2 cellular contexts compared by ENCODE assay signal in the genomic region with DNA sequence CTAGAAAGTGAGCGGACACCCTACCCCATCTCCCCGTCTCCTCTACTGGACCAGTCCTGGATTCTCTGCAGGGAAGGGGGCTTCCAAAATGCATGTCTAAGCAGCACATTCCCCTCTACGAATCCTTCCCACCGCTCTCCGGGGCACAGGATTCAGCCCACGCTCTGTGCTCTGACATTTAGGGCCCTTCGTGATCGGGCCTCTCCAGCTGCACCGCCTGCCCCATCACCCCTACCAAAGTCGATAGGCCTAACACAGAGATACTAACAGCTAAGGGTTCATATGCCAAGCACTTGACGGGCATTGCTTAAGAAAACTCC.
TF ChIP-seq lines count a peak whose summit lies in the region.

No MANE protein-coding gene starts in this region.

TF ChIP-seq in SK-N-SH, 30 proteins besides CTCF, POLR2A, EP300 and RAD21 (continued from another document):
- TF ChIP-seq, protein P1, sequence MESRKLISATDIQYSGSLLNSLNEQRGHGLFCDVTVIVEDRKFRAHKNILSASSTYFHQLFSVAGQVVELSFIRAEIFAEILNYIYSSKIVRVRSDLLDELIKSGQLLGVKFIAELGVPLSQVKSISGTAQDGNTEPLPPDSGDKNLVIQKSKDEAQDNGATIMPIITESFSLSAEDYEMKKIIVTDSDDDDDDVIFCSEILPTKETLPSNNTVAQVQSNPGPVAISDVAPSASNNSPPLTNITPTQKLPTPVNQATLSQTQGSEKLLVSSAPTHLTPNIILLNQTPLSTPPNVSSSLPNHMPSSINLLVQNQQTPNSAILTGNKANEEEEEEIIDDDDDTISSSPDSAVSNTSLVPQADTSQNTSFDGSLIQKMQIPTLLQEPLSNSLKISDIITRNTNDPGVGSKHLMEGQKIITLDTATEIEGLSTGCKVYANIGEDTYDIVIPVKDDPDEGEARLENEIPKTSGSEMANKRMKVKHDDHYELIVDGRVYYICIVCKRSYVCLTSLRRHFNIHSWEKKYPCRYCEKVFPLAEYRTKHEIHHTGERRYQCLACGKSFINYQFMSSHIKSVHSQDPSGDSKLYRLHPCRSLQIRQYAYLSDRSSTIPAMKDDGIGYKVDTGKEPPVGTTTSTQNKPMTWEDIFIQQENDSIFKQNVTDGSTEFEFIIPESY (IDR thresholded peaks at IDR 0.05; ENCODE audit: borderline replicate concordance, low read depth), result no peak
- TF ChIP-seq MXI1 (IDR thresholded peaks at IDR 0.05; ENCODE audit: low read depth, low read length) (no peak), RCOR1 (IDR thresholded peaks at IDR 0.05; ENCODE audit: low read length) (no peak), FOXJ3 (CRISPR knock-in tag; IDR thresholded peaks at IDR 0.05) (no peak), TEAD4 (IDR thresholded peaks at IDR 0.05; ENCODE audit: borderline replicate concordance, insufficient read depth) (no peak), RFX5 (IDR thresholded peaks at IDR 0.05; ENCODE audit: low read length) (no peak), GATA2 (CRISPR knock-in tag; IDR thresholded peaks at IDR 0.05) (no peak), NRF1 (IDR thresholded peaks at IDR 0.05; ENCODE audit: low read depth, low read length) (no peak), ELF1 (IDR thresholded peaks at IDR 0.05) (no peak), GABPA (IDR thresholded peaks at IDR 0.05; ENCODE audit: low read depth) (no peak)
- TF ChIP-seq, protein P2, sequence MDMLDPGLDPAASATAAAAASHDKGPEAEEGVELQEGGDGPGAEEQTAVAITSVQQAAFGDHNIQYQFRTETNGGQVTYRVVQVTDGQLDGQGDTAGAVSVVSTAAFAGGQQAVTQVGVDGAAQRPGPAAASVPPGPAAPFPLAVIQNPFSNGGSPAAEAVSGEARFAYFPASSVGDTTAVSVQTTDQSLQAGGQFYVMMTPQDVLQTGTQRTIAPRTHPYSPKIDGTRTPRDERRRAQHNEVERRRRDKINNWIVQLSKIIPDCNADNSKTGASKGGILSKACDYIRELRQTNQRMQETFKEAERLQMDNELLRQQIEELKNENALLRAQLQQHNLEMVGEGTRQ (IDR thresholded peaks at IDR 0.05; ENCODE audit: borderline replicate concordance, low read depth, low read length), result no peak
- TF ChIP-seq, protein P3, sequence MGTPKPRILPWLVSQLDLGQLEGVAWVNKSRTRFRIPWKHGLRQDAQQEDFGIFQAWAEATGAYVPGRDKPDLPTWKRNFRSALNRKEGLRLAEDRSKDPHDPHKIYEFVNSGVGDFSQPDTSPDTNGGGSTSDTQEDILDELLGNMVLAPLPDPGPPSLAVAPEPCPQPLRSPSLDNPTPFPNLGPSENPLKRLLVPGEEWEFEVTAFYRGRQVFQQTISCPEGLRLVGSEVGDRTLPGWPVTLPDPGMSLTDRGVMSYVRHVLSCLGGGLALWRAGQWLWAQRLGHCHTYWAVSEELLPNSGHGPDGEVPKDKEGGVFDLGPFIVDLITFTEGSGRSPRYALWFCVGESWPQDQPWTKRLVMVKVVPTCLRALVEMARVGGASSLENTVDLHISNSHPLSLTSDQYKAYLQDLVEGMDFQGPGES (IDR thresholded peaks at IDR 0.05; ENCODE audit: low read depth, low read length), result no peak
- TF ChIP-seq, protein P4, sequence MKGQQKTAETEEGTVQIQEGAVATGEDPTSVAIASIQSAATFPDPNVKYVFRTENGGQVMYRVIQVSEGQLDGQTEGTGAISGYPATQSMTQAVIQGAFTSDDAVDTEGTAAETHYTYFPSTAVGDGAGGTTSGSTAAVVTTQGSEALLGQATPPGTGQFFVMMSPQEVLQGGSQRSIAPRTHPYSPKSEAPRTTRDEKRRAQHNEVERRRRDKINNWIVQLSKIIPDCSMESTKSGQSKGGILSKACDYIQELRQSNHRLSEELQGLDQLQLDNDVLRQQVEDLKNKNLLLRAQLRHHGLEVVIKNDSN (IDR thresholded peaks at IDR 0.05; ENCODE audit: borderline replicate concordance, low read depth), result no peak
- TF ChIP-seq, protein P5, sequence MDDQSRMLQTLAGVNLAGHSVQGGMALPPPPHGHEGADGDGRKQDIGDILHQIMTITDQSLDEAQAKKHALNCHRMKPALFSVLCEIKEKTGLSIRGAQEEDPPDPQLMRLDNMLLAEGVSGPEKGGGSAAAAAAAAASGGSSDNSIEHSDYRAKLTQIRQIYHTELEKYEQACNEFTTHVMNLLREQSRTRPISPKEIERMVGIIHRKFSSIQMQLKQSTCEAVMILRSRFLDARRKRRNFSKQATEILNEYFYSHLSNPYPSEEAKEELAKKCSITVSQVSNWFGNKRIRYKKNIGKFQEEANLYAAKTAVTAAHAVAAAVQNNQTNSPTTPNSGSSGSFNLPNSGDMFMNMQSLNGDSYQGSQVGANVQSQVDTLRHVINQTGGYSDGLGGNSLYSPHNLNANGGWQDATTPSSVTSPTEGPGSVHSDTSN (IDR thresholded peaks at IDR 0.05), result no peak
- TF ChIP-seq, protein P6, sequence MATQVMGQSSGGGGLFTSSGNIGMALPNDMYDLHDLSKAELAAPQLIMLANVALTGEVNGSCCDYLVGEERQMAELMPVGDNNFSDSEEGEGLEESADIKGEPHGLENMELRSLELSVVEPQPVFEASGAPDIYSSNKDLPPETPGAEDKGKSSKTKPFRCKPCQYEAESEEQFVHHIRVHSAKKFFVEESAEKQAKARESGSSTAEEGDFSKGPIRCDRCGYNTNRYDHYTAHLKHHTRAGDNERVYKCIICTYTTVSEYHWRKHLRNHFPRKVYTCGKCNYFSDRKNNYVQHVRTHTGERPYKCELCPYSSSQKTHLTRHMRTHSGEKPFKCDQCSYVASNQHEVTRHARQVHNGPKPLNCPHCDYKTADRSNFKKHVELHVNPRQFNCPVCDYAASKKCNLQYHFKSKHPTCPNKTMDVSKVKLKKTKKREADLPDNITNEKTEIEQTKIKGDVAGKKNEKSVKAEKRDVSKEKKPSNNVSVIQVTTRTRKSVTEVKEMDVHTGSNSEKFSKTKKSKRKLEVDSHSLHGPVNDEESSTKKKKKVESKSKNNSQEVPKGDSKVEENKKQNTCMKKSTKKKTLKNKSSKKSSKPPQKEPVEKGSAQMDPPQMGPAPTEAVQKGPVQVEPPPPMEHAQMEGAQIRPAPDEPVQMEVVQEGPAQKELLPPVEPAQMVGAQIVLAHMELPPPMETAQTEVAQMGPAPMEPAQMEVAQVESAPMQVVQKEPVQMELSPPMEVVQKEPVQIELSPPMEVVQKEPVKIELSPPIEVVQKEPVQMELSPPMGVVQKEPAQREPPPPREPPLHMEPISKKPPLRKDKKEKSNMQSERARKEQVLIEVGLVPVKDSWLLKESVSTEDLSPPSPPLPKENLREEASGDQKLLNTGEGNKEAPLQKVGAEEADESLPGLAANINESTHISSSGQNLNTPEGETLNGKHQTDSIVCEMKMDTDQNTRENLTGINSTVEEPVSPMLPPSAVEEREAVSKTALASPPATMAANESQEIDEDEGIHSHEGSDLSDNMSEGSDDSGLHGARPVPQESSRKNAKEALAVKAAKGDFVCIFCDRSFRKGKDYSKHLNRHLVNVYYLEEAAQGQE (IDR thresholded peaks at IDR 0.05; ENCODE audit: low read depth, low read length), result no peak

TF ChIP-seq in SK-N-SH treated with all-trans-retinoic acid at 6 μM for 48 hours, 23 proteins besides CTCF, POLR2A, EP300 and RAD21 (continued from another document):
- TF ChIP-seq, protein P7, sequence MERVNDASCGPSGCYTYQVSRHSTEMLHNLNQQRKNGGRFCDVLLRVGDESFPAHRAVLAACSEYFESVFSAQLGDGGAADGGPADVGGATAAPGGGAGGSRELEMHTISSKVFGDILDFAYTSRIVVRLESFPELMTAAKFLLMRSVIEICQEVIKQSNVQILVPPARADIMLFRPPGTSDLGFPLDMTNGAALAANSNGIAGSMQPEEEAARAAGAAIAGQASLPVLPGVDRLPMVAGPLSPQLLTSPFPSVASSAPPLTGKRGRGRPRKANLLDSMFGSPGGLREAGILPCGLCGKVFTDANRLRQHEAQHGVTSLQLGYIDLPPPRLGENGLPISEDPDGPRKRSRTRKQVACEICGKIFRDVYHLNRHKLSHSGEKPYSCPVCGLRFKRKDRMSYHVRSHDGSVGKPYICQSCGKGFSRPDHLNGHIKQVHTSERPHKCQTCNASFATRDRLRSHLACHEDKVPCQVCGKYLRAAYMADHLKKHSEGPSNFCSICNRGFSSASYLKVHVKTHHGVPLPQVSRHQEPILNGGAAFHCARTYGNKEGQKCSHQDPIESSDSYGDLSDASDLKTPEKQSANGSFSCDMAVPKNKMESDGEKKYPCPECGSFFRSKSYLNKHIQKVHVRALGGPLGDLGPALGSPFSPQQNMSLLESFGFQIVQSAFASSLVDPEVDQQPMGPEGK (CRISPR knock-in tag; IDR thresholded peaks at IDR 0.05; ENCODE audit: borderline replicate concordance), result no peak
- no peak for TF ChIP-seq SNAI2 (CRISPR knock-in tag; IDR thresholded peaks at IDR 0.05)
- TF ChIP-seq GLIS3 (CRISPR knock-in tag; IDR thresholded peaks at IDR 0.05), result no peak
- no peak for TF ChIP-seq TOX (CRISPR knock-in tag; IDR thresholded peaks at IDR 0.05; ENCODE audit: borderline replicate concordance)
- TF ChIP-seq, protein P8, sequence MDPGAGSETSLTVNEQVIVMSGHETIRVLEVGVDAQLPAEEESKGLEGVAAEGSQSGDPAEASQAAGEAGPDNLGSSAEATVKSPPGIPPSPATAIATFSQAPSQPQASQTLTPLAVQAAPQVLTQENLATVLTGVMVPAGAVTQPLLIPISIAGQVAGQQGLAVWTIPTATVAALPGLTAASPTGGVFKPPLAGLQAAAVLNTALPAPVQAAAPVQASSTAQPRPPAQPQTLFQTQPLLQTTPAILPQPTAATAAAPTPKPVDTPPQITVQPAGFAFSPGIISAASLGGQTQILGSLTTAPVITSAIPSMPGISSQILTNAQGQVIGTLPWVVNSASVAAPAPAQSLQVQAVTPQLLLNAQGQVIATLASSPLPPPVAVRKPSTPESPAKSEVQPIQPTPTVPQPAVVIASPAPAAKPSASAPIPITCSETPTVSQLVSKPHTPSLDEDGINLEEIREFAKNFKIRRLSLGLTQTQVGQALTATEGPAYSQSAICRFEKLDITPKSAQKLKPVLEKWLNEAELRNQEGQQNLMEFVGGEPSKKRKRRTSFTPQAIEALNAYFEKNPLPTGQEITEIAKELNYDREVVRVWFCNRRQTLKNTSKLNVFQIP (CRISPR knock-in tag; IDR thresholded peaks at IDR 0.05; ENCODE audit: borderline replicate concordance, low read depth), result no peak
- no peak for TF ChIP-seq TCF4 (CRISPR knock-in tag; IDR thresholded peaks at IDR 0.05; ENCODE audit: borderline replicate concordance)
- TF ChIP-seq RARB (CRISPR knock-in tag; IDR thresholded peaks at IDR 0.05), result no peak
- TF ChIP-seq, protein P9, sequence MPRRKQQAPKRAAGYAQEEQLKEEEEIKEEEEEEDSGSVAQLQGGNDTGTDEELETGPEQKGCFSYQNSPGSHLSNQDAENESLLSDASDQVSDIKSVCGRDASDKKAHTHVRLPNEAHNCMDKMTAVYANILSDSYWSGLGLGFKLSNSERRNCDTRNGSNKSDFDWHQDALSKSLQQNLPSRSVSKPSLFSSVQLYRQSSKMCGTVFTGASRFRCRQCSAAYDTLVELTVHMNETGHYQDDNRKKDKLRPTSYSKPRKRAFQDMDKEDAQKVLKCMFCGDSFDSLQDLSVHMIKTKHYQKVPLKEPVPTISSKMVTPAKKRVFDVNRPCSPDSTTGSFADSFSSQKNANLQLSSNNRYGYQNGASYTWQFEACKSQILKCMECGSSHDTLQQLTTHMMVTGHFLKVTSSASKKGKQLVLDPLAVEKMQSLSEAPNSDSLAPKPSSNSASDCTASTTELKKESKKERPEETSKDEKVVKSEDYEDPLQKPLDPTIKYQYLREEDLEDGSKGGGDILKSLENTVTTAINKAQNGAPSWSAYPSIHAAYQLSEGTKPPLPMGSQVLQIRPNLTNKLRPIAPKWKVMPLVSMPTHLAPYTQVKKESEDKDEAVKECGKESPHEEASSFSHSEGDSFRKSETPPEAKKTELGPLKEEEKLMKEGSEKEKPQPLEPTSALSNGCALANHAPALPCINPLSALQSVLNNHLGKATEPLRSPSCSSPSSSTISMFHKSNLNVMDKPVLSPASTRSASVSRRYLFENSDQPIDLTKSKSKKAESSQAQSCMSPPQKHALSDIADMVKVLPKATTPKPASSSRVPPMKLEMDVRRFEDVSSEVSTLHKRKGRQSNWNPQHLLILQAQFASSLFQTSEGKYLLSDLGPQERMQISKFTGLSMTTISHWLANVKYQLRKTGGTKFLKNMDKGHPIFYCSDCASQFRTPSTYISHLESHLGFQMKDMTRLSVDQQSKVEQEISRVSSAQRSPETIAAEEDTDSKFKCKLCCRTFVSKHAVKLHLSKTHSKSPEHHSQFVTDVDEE (CRISPR knock-in tag; IDR thresholded peaks at IDR 0.05), result no peak
- no peak for TF ChIP-seq ZNF565 (CRISPR knock-in tag; conservative IDR thresholded peaks at IDR 0.05; ENCODE audit: low read depth)
- no peak for TF ChIP-seq ESRRG (CRISPR knock-in tag; IDR thresholded peaks at IDR 0.05)
- TF ChIP-seq, protein P10, sequence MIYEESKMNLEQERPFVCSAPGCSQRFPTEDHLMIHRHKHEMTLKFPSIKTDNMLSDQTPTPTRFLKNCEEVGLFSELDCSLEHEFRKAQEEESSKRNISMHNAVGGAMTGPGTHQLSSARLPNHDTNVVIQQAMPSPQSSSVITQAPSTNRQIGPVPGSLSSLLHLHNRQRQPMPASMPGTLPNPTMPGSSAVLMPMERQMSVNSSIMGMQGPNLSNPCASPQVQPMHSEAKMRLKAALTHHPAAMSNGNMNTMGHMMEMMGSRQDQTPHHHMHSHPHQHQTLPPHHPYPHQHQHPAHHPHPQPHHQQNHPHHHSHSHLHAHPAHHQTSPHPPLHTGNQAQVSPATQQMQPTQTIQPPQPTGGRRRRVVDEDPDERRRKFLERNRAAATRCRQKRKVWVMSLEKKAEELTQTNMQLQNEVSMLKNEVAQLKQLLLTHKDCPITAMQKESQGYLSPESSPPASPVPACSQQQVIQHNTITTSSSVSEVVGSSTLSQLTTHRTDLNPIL (CRISPR knock-in tag; IDR thresholded peaks at IDR 0.05; ENCODE audit: low read depth), result no peak
- TF ChIP-seq ZNF8 (CRISPR knock-in tag; IDR thresholded peaks at IDR 0.05), result no peak
- TF ChIP-seq ZFP3 (CRISPR knock-in tag; IDR thresholded peaks at IDR 0.05), result no peak
- TF ChIP-seq, protein P11, sequence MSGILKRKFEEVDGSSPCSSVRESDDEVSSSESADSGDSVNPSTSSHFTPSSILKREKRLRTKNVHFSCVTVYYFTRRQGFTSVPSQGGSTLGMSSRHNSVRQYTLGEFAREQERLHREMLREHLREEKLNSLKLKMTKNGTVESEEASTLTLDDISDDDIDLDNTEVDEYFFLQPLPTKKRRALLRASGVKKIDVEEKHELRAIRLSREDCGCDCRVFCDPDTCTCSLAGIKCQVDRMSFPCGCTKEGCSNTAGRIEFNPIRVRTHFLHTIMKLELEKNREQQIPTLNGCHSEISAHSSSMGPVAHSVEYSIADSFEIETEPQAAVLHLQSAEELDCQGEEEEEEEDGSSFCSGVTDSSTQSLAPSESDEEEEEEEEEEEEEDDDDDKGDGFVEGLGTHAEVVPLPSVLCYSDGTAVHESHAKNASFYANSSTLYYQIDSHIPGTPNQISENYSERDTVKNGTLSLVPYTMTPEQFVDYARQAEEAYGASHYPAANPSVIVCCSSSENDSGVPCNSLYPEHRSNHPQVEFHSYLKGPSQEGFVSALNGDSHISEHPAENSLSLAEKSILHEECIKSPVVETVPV (CRISPR knock-in tag; IDR thresholded peaks at IDR 0.05), result no peak
